12 cellular contexts compared by ENCODE assay signal in the genomic region with DNA sequence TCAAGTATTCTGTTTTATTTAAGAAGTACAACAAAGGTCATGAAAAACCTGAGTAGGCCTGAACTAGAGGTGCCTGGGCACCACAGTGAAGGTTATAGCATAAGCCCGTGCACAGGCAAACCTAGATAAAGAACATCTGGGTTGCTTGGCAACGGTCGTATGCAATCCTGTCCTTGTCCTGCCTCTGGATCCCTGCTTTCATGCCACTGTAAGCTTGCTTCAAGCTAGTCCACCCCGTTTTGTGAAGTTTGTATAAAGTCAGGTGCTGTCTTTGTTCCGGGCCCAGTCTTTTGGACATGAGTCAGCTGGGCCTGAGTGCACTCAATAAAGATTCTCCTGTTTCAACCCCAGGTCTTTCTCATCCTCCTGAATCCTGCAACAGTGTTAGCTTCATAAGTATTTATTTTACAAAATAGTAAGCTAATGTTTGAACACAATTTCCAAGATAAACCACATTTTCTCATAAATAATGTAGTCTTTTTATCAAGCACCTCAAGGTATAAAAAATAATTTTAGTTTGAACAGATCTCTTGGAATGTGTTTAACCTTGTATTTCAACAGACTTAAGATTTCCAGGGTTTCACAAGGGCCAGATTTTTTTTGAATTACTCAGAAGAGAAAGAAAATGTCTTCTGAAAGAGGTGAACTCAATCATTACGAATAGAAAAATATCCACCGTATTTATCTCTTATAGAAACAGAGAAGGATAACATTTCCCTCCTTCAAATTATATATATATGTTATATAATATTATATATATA. TPM values are rescaled to one million over a fixed set of nuclear protein-coding genes. Genes with fewer than 3 reads are reported as not detected.
DNase-seq lines count a peak whose midpoint lies in the region; ATAC-seq and TF ChIP-seq lines count a peak whose summit lies in the region.
"Had no signal": no experiment of that assay in that cellular context is flagged by ENCODE, and none has a peak within 500 bp of the region (broad histone marks: within the 10 kb centered on the region; RNA-seq: fewer than 3 reads in every experiment).

No MANE protein-coding gene starts in this region.

- peaks cover 19% of the 10 kb centered on the region for H3K4me1 Mint-ChIP-seq in type B pancreatic cell (ENCODE audit: unreplicated experiment)

- intact Hi-C loops in left ventricle myocardium inferior (cut with micrococcal nuclease): no loop called here
- intact Hi-C loops in Right ventricle myocardium inferior (cut with DNase I): no loop called here

- no peak overlapping the region for H3K4me3 Mint-ChIP-seq in type B pancreatic cell

- H3K27me3 Mint-ChIP-seq in type B pancreatic cell: no peaks in the 10 kb centered on the region

- peaks cover 22% of the 10 kb centered on the region for H3K4me1 ChIP-seq in left ventricle myocardium inferior

- H3K36me3 ChIP-seq in left ventricle myocardium inferior: no peaks in the 10 kb centered on the region

- H3K9me3 ChIP-seq in left ventricle myocardium inferior (replicated peaks): no peaks in the 10 kb centered on the region

- no peaks in the 10 kb centered on the region for H3K36me3 Mint-ChIP-seq in type B pancreatic cell

- TF ChIP-seq CTCF in left ventricle myocardium inferior (IDR thresholded peaks at IDR 0.05; ENCODE audit: borderline replicate concordance): no peak
- TF ChIP-seq CTCF in type B pancreatic cell (conservative IDR thresholded peaks at IDR 0.05): no peak

- DNase-seq in left ventricle myocardium inferior: no peak
- no peak for DNase-seq in Right ventricle myocardium inferior (ENCODE audit: missing footprints)
- DNase-seq in glomerular visceral epithelial cell (ENCODE audit: extremely low spot score): peak; percentile 5
- DNase-seq in type B pancreatic cell (ENCODE audit: extremely low spot score, unreplicated experiment): no peak
- no peak for DNase-seq in putamen (ENCODE audit: low spot score)
- no peak for DNase-seq in stimulated activated CD4-positive, alpha-beta T cell treated with anti-CD3 and anti-CD28 coated beads, Interleukin-4, amount 100 ng/mL, for 1 hour
- DNase-seq: activated naive CD4-positive, alpha-beta T cell; NCI-H2081 treated with DMSO at 0.1 percent for 48 hours had no signal

- peak overlapping the region; percentile 20 for H3K27ac ChIP-seq in left ventricle myocardium inferior (replicated peaks)

- no peaks in the 10 kb centered on the region for H3K27me3 ChIP-seq in left ventricle myocardium inferior (ENCODE audit: low read depth)

- H3K27ac Mint-ChIP-seq in type B pancreatic cell: peak overlapping the region; percentile 72

- H3K4me3 ChIP-seq in left ventricle myocardium inferior: no peak overlapping the region

- no peak for ATAC-seq in Right ventricle myocardium inferior
- peak; percentile 37; the same call in 1 of the 3 replicates for ATAC-seq in SK-N-SH treated with all-trans-retinoic acid at 6 μM for 48 hours
- no peak for ATAC-seq in GM21447 (IDR thresholded peaks at IDR 0.05; ENCODE audit: unreplicated experiment)

- H3K9me3 Mint-ChIP-seq in type B pancreatic cell: no peaks in the 10 kb centered on the region

TF ChIP-seq in SK-N-SH treated with all-trans-retinoic acid at 6 μM for 48 hours, 23 proteins besides CTCF, POLR2A, EP300 and RAD21:
- peak; percentile 32; the same call in 1 of the 2 replicates for TF ChIP-seq TCF4 (CRISPR knock-in tag; IDR thresholded peaks at IDR 0.05; ENCODE audit: borderline replicate concordance)
- TF ChIP-seq ISL1 (CRISPR knock-in tag; IDR thresholded peaks at IDR 0.05): no peak

RNA-seq across cellular contexts. Expression of a gene that starts 14.3 kb away (rescaled TPM):
- total RNA-seq in left ventricle myocardium inferior (1.3 TPM), Right ventricle myocardium inferior (0.95 TPM), type B pancreatic cell (ENCODE audit: low replicate concordance) (0.48 and 0.99 TPM in 2 replicates)
- total RNA-seq: A673, myocyte had no signal

RNA-seq across cellular contexts. Expression of a gene that starts 24.6 kb away (rescaled TPM):
- 1.1 TPM for total RNA-seq in left ventricle myocardium inferior
- total RNA-seq in Right ventricle myocardium inferior: 0.92 TPM
- 11.9 and 20.1 TPM in 2 replicates for total RNA-seq in type B pancreatic cell (ENCODE audit: low replicate concordance)
- total RNA-seq: A673 had no signal
